19 cellular contexts compared by ENCODE assay signal in genomic region chr11:83674498-83674897, GRCh38.
"Had no signal": no experiment of that assay in that cellular context is flagged by ENCODE, and none has a peak within 500 bp of the region (broad histone marks: within the 10 kb centered on the region; RNA-seq: fewer than 3 reads in every experiment).

No MANE protein-coding gene starts in this region.

- H3K9me3 ChIP-seq: neutrophil, ovary, prostate gland, vagina had no signal

- H3K4me3 ChIP-seq: ovary, prostate gland, vagina had no signal

- H3K27ac ChIP-seq: neutrophil, ovary, prostate gland, vagina had no signal

- H3K4me1 ChIP-seq: prostate gland, vagina had no signal

- H3K27me3 ChIP-seq: neutrophil, ovary, vagina had no signal

- ATAC-seq: left ventricle myocardium superior; natural killer cell; stimulated activated naive B cell treated with anti-CD40 and anti-IgM and Interleukin-4, amounts not matched to agents 10 μg/mL and 1 μg/mL and 100 μg/mL, for 72 hours had no signal

- H3K36me3 ChIP-seq: neutrophil, ovary, prostate gland, vagina had no signal

- DNase-seq: activated CD4-positive, alpha-beta memory T cell treated with anti-CD3 and anti-CD28 coated beads for 36 hours; activated CD4-positive, alpha-beta T cell treated with anti-CD3 and anti-CD28 coated beads for 4 hours; activated CD4-positive, CD25-positive, alpha-beta regulatory T cell; activated naive CD4-positive, alpha-beta T cell treated with anti-CD3 and anti-CD28 coated beads, Interleukin-2, amount 10 ng/mL, durations not matched to agents 7 days and 5 days; activated T-cell treated with anti-CD3 and anti-CD28 coated beads, Interleukin-2, amount 50 U/mL, for 48 hours; erythroblast; foreskin melanocyte; hippocampal formation; left ventricle myocardium superior; mammary epithelial cell; midbrain; natural killer cell; ovary; stimulated activated CD4-positive, alpha-beta T cell treated with anti-CD3 and anti-CD28 coated beads, Interleukin-2, amount 100 ng/mL, for 48 hours; stimulated activated CD8-positive, alpha-beta memory T cell treated with anti-CD3 and anti-CD28 coated beads, Interleukin-4, amount 100 ng/mL, for 48 hours; stimulated activated naive B cell treated with anti-CD40 and anti-IgM and Interleukin-4, amounts not matched to agents 10 μg/mL and 1 μg/mL and 100 μg/mL, for 72 hours had no signal
